Comparison of ENCODE assay signal across 1 cellular context in the genomic region with DNA sequence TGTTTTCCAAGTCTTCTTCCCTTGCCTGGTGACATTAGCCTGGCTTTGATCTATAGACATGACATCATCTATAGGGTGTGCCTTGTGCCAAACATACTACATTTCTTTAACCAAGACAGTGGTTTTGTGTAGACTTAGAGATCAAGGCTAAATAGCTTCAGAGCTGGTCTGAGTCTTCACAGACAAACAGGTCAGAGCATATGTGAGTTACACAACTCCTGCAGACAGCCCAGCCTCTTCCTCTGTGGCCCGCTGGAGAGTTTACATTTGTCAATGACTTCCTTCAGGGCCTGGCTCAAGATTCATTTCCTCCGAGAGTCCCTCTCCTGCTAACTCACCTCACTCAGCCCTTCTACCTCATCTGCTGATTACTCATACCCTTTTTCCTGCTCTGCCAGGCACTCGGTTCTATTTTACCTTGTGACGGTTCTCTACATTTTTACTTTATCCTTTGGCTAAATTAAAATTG.
TF ChIP-seq lines count a peak whose summit lies in the region.

No MANE protein-coding gene starts in this region.

TF ChIP-seq in GM23338, 12 proteins besides CTCF, POLR2A, EP300 and RAD21 (continued from another document):
- TF ChIP-seq, protein P1, sequence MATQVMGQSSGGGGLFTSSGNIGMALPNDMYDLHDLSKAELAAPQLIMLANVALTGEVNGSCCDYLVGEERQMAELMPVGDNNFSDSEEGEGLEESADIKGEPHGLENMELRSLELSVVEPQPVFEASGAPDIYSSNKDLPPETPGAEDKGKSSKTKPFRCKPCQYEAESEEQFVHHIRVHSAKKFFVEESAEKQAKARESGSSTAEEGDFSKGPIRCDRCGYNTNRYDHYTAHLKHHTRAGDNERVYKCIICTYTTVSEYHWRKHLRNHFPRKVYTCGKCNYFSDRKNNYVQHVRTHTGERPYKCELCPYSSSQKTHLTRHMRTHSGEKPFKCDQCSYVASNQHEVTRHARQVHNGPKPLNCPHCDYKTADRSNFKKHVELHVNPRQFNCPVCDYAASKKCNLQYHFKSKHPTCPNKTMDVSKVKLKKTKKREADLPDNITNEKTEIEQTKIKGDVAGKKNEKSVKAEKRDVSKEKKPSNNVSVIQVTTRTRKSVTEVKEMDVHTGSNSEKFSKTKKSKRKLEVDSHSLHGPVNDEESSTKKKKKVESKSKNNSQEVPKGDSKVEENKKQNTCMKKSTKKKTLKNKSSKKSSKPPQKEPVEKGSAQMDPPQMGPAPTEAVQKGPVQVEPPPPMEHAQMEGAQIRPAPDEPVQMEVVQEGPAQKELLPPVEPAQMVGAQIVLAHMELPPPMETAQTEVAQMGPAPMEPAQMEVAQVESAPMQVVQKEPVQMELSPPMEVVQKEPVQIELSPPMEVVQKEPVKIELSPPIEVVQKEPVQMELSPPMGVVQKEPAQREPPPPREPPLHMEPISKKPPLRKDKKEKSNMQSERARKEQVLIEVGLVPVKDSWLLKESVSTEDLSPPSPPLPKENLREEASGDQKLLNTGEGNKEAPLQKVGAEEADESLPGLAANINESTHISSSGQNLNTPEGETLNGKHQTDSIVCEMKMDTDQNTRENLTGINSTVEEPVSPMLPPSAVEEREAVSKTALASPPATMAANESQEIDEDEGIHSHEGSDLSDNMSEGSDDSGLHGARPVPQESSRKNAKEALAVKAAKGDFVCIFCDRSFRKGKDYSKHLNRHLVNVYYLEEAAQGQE (IDR thresholded peaks at IDR 0.05; ENCODE audit: unreplicated experiment) = no peak
- no peak for TF ChIP-seq NANOG (IDR thresholded peaks at IDR 0.05; ENCODE audit: borderline replicate concordance)
- TF ChIP-seq CREB1 (CRISPR knock-in tag; IDR thresholded peaks at IDR 0.05; ENCODE audit: low read depth) = no peak
